11 cellular contexts compared by ENCODE assay signal in genomic region chr2:74290466-74291216, GRCh38. TPM values are rescaled to one million over a fixed set of nuclear protein-coding genes. Genes with fewer than 3 reads are reported as not detected.
DNase-seq lines count a peak whose midpoint lies in the region; ATAC-seq and TF ChIP-seq lines count a peak whose summit lies in the region.
"Had no signal": no experiment of that assay in that cellular context is flagged by ENCODE, and none has a peak within 500 bp of the region (broad histone marks: within the 10 kb centered on the region; RNA-seq: fewer than 3 reads in every experiment).

No MANE protein-coding gene starts in this region.

- no peaks in the 10 kb centered on the region for H3K4me1 ChIP-seq in tibial artery
- H3K4me1 ChIP-seq: esophagus squamous epithelium had no signal

- H3K27ac ChIP-seq in tibial artery, result no peak overlapping the region
- H3K27ac ChIP-seq: esophagus squamous epithelium, SJSA1 had no signal

- POLR2A ChIA-PET in activated CD8-positive, alpha-beta T cell treated with anti-CD3 and anti-CD28 coated beads for 36 hours (lab: Charles Lee), result interaction anchor here (1.0 to 1.5 kb wide), 3 partner anchors 17 to 191 kb away, joined by 3 to 4 read pairs (median 3); no protein-coding TSS in a partner anchor

- no peaks in the 10 kb centered on the region for H3K27me3 ChIP-seq in tibial artery
- H3K27me3 ChIP-seq: esophagus squamous epithelium had no signal

- TF ChIP-seq CTCF in activated CD8-positive, alpha-beta T cell treated with anti-CD3 and anti-CD28 coated beads for 36 hours (IDR thresholded peaks at IDR 0.05), result no peak
- TF ChIP-seq CTCF in tibial artery (IDR thresholded peaks at IDR 0.05), result no peak

- peaks cover 16% of the 10 kb centered on the region for H3K4me1 Mint-ChIP-seq in activated CD8-positive, alpha-beta T cell treated with anti-CD3 and anti-CD28 coated beads for 36 hours (ENCODE audit: low read depth)
- H3K4me1 Mint-ChIP-seq in naive B cell, result peaks cover 14 to 22% (median 16%) of the 10 kb centered on the region in 3 donors

- ATAC-seq in GM18502 (IDR thresholded peaks at IDR 0.05; ENCODE audit: poor library complexity, unreplicated experiment) (peak; percentile 74), HG02884 (IDR thresholded peaks at IDR 0.05; ENCODE audit: unreplicated experiment) (peak; percentile 70), naive B cell (ENCODE audit: low read depth in 2 of 2) (peak; percentile 77 to 82), GM21360 (IDR thresholded peaks at IDR 0.05; ENCODE audit: unreplicated experiment) (no peak), GM21786 (IDR thresholded peaks at IDR 0.05; ENCODE audit: unreplicated experiment) (no peak), GM18873 (IDR thresholded peaks at IDR 0.05; ENCODE audit: low FRiP score, unreplicated experiment) (no peak)
- ATAC-seq in activated CD8-positive, alpha-beta T cell treated with anti-CD3 and anti-CD28 coated beads for 36 hours, result peak; percentile 78

- peaks cover 0 to 7% (median 0%) of the 10 kb centered on the region in 3 donors for H3K36me3 ChIP-seq in tibial artery
- H3K36me3 ChIP-seq: esophagus squamous epithelium, SJSA1 had no signal

- DNase-seq in activated CD8-positive, alpha-beta T cell treated with anti-CD3 and anti-CD28 coated beads for 36 hours, result peak; percentile 49
- peak; percentile 39 for DNase-seq in naive B cell
- no peak for DNase-seq in tibial artery
- DNase-seq: esophagus squamous epithelium had no signal

- peak overlapping the region; percentile 85 for H3K27ac Mint-ChIP-seq in activated CD8-positive, alpha-beta T cell treated with anti-CD3 and anti-CD28 coated beads for 36 hours
- peak overlapping the region; percentile 82 to 98 (median 95) for H3K27ac Mint-ChIP-seq in naive B cell

- H3K4me3 Mint-ChIP-seq in activated CD8-positive, alpha-beta T cell treated with anti-CD3 and anti-CD28 coated beads for 36 hours, result peak overlapping the region; percentile 18
- H3K4me3 Mint-ChIP-seq in naive B cell, result peak overlapping the region; percentile 1 to 82 (median 52)

- CTCF ChIA-PET in activated CD8-positive, alpha-beta T cell treated with anti-CD3 and anti-CD28 coated beads for 36 hours (lab: Charles Lee), result interaction anchor here (1.1 to 5.8 kb wide), 4 partner anchors 13 to 44 kb away, joined by 3 to 39 read pairs (median 4); no protein-coding TSS in a partner anchor

- intact Hi-C loops in activated CD8-positive, alpha-beta T cell treated with anti-CD3 and anti-CD28 coated beads for 36 hours (cut with micrococcal nuclease), result no loop called here
- intact Hi-C loops in tibial artery (cut with DNase I; ENCODE audit: low total_unique reads), result no loop called here

- H3K27me3 Mint-ChIP-seq in activated CD8-positive, alpha-beta T cell treated with anti-CD3 and anti-CD28 coated beads for 36 hours, result no peaks in the 10 kb centered on the region
- no peaks in the 10 kb centered on the region for H3K27me3 Mint-ChIP-seq in naive B cell

- no peak overlapping the region for H3K4me3 ChIP-seq in tibial artery
- H3K4me3 ChIP-seq: esophagus squamous epithelium, SJSA1, skin epidermis had no signal

- H3K36me3 Mint-ChIP-seq in activated CD8-positive, alpha-beta T cell treated with anti-CD3 and anti-CD28 coated beads for 36 hours (ENCODE audit: low read depth), result no peaks in the 10 kb centered on the region
- H3K36me3 Mint-ChIP-seq in naive B cell, result no peaks in the 10 kb centered on the region

- H3K9me3 Mint-ChIP-seq in activated CD8-positive, alpha-beta T cell treated with anti-CD3 and anti-CD28 coated beads for 36 hours, result no peaks in the 10 kb centered on the region
- H3K9me3 Mint-ChIP-seq in naive B cell, result no peaks in the 10 kb centered on the region

- H3K9me3 ChIP-seq in tibial artery, result no peaks in the 10 kb centered on the region
- H3K9me3 ChIP-seq: esophagus squamous epithelium, SJSA1 had no signal

RNA-seq across cellular contexts. Expression of gene SLC4A5, which starts 52.6 kb away (rescaled TPM):
- total RNA-seq in activated CD8-positive, alpha-beta T cell treated with anti-CD3 and anti-CD28 coated beads for 36 hours, result 1 to 10 TPM; 1.8 to 2.0 TPM
- under 1 TPM in 3 of 6 donors, not detected in 3; 0.44 to 0.82 (median 0.70) TPM for polyA plus RNA-seq in naive B cell (ENCODE audit: low read depth in 6 of 6)

Comparison
In these comparisons a context has a peak if more than half of its experiments do, and no peak if none do; other contexts are left out.
1. ATAC-seq: peak in GM18502 (single experiment), HG02884 (single experiment), activated CD8-positive, alpha-beta T cell treated with anti-CD3 and anti-CD28 coated beads for 36 hours (single experiment) and naive B cell (2 of 2); none in GM21360 (single experiment), GM21786 (single experiment) and GM18873 (single experiment).
2. DNase-seq: peak in activated CD8-positive, alpha-beta T cell treated with anti-CD3 and anti-CD28 coated beads for 36 hours (single experiment) and naive B cell (single experiment); none in tibial artery (0 of 2).